In genomic region chr14:51014086-51014485, GRCh38 we compare ENCODE assay signal across 11 cellular contexts.
DNase-seq lines count a peak whose midpoint lies in the region; ATAC-seq and TF ChIP-seq lines count a peak whose summit lies in the region.
"Had no signal": no experiment of that assay in that cellular context is flagged by ENCODE, and none has a peak within 500 bp of the region (broad histone marks: within the 10 kb centered on the region; RNA-seq: fewer than 3 reads in every experiment).

No MANE protein-coding gene starts in this region.

- DNase-seq in AG20443 (ENCODE audit: low spot score) (peak; percentile 79), M059J (ENCODE audit: low read depth) (peak; percentile 90), omental fat pad (ENCODE audit: low spot score) (no peak), SKM-1 (lab: John Stamatoyannopoulos, UW; ENCODE audit: unreplicated experiment) (no peak), activated gamma-delta T cell (lab: John Stamatoyannopoulos, UW) (no peak)
- DNase-seq: NCI-H2029; stimulated activated CD4-positive, alpha-beta T cell treated with anti-CD3 and anti-CD28 coated beads, Interleukin-12 subunit alpha, Interleukin-12 subunit beta, amount 100 ng/mL, for 4 hours had no signal

- TF ChIP-seq CTCF in omental fat pad (IDR thresholded peaks at IDR 0.05) = no peak

- ATAC-seq in esophagus mucosa (peak; percentile 20), omental fat pad (ENCODE audit: low FRiP score) (peak; percentile 94), HG02970 (IDR thresholded peaks at IDR 0.05; ENCODE audit: low FRiP score, unreplicated experiment) (no peak), GM21526 (IDR thresholded peaks at IDR 0.05; ENCODE audit: low FRiP score, unreplicated experiment) (no peak)
- ATAC-seq: Panc1 had no signal

Comparison
In these comparisons a context has a peak if more than half of its experiments do, and no peak if none do; other contexts are left out.
1. DNase-seq: peak in AG20443 (single experiment) and M059J (single experiment); none in omental fat pad (single experiment), SKM-1 (single experiment) and activated gamma-delta T cell (single experiment).
2. ATAC-seq: peak in esophagus mucosa (single experiment) and omental fat pad (single experiment); none in HG02970 (single experiment) and GM21526 (single experiment).